In the genomic region with DNA sequence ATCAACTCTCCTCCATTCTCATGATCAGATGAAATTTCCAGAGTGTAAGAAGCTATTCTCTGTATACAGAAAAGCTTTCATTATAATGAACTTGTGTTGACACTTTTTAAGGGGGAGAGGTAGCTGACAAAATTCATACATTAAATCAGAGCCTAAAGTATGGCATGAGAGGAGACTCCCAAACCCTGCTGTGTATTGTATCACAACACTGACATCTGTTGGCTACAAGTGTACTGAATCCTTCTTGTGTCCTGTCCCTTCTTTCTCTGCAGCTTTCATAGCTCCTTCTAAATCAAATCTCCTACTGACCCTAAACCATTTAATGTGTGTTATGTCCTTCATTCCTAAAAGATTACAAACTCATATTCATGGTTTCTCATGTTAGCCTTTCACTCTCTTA, we compare ENCODE assay signal across 8 cellular contexts.
DNase-seq lines count a peak whose midpoint lies in the region; ATAC-seq and TF ChIP-seq lines count a peak whose summit lies in the region.

No MANE protein-coding gene starts in this region.

- H3K9me3 Mint-ChIP-seq in activated T-helper 2 cell treated with anti-CD3 and anti-CD28 coated beads, Interferon-gamma antibody, Interleukin-2, Interleukin-4, amounts not matched to agents 10 μg/mL and 5 μg/mL and 100 μg/mL, durations not matched to agents 14 hours and 24 hours and 36 hours: no peaks in the 10 kb centered on the region
- no peaks in the 10 kb centered on the region for H3K9me3 Mint-ChIP-seq in activated T-helper 1 cell treated with anti-CD3 and anti-CD28 coated beads, Interleukin-12 subunit alpha, Interleukin-12 subunit beta, Interleukin-2, Interleukin-4 antibody, amounts not matched to agents 30 ng/mL and 10 ng/mL and 1 ng/mL, durations not matched to agents 14 hours and 24 hours and 36 hours

- TF ChIP-seq CTCF in GM13976 (IDR thresholded peaks at IDR 0.05; ENCODE audit: borderline replicate concordance, control extremely low read depth, extremely low read depth, insufficient read depth, missing control alignments): no peak

- no peak overlapping the region for H3K4me3 Mint-ChIP-seq in activated T-helper 2 cell treated with anti-CD3 and anti-CD28 coated beads, Interferon-gamma antibody, Interleukin-2, Interleukin-4, amounts not matched to agents 10 μg/mL and 5 μg/mL and 100 μg/mL, durations not matched to agents 14 hours and 24 hours and 36 hours (ENCODE audit: low read depth)
- no peak overlapping the region for H3K4me3 Mint-ChIP-seq in activated T-helper 1 cell treated with anti-CD3 and anti-CD28 coated beads, Interleukin-12 subunit alpha, Interleukin-12 subunit beta, Interleukin-2, Interleukin-4 antibody, amounts not matched to agents 30 ng/mL and 10 ng/mL and 1 ng/mL, durations not matched to agents 14 hours and 24 hours and 36 hours

- peaks cover 8% of the 10 kb centered on the region for H3K27me3 Mint-ChIP-seq in activated T-helper 2 cell treated with anti-CD3 and anti-CD28 coated beads, Interferon-gamma antibody, Interleukin-2, Interleukin-4, amounts not matched to agents 10 μg/mL and 5 μg/mL and 100 μg/mL, durations not matched to agents 14 hours and 24 hours and 36 hours (ENCODE audit: low read depth)
- H3K27me3 Mint-ChIP-seq in activated T-helper 1 cell treated with anti-CD3 and anti-CD28 coated beads, Interleukin-12 subunit alpha, Interleukin-12 subunit beta, Interleukin-2, Interleukin-4 antibody, amounts not matched to agents 30 ng/mL and 10 ng/mL and 1 ng/mL, durations not matched to agents 14 hours and 24 hours and 36 hours (ENCODE audit: insufficient read depth): peaks cover 10% of the 10 kb centered on the region

- intact Hi-C loops in left colon (cut with DNase I, micrococcal nuclease): no loop called here
- intact Hi-C loops in activated T-helper 2 cell treated with anti-CD3 and anti-CD28 coated beads, Interferon-gamma antibody, Interleukin-2, Interleukin-4, amounts not matched to agents 10 μg/mL and 5 μg/mL and 100 μg/mL, durations not matched to agents 14 hours and 24 hours and 36 hours (cut with micrococcal nuclease): no loop called here
- intact Hi-C loops in activated T-helper 1 cell treated with anti-CD3 and anti-CD28 coated beads, Interleukin-12 subunit alpha, Interleukin-12 subunit beta, Interleukin-2, Interleukin-4 antibody, amounts not matched to agents 30 ng/mL and 10 ng/mL and 1 ng/mL, durations not matched to agents 14 hours and 24 hours and 36 hours (cut with micrococcal nuclease): loop anchor here (5.0 kb wide), 1 partner anchor 167 kb away; no protein-coding TSS in a partner anchor

- in situ Hi-C loops in GM13976 (cut with MboI; ENCODE audit: low sequenced_read_pairs, unreplicated experiment): no loop called here

- no peaks in the 10 kb centered on the region for H3K4me1 Mint-ChIP-seq in activated T-helper 2 cell treated with anti-CD3 and anti-CD28 coated beads, Interferon-gamma antibody, Interleukin-2, Interleukin-4, amounts not matched to agents 10 μg/mL and 5 μg/mL and 100 μg/mL, durations not matched to agents 14 hours and 24 hours and 36 hours (ENCODE audit: low read depth)
- no peaks in the 10 kb centered on the region for H3K4me1 Mint-ChIP-seq in activated T-helper 1 cell treated with anti-CD3 and anti-CD28 coated beads, Interleukin-12 subunit alpha, Interleukin-12 subunit beta, Interleukin-2, Interleukin-4 antibody, amounts not matched to agents 30 ng/mL and 10 ng/mL and 1 ng/mL, durations not matched to agents 14 hours and 24 hours and 36 hours (ENCODE audit: low read depth)

- DNase-seq in AG08396 (ENCODE audit: low spot score) (peak; percentile 25), GM13976 (ENCODE audit: low spot score) (peak; percentile 45), NCI-H1930 (lab: John Stamatoyannopoulos, UW) (peak; percentile 5 to 25), astrocyte of the hippocampus (ENCODE audit: low read depth, low spot score) (peak; percentile 40), left colon (no peak)
- no peak for DNase-seq in activated T-helper 2 cell treated with anti-CD3 and anti-CD28 coated beads, Interferon-gamma antibody, Interleukin-2, Interleukin-4, amounts not matched to agents 10 μg/mL and 5 μg/mL and 100 μg/mL, durations not matched to agents 14 hours and 24 hours and 36 hours (ENCODE audit: low spot score)
- no peak for DNase-seq in activated T-helper 1 cell treated with anti-CD3 and anti-CD28 coated beads, Interleukin-12 subunit alpha, Interleukin-12 subunit beta, Interleukin-2, Interleukin-4 antibody, amounts not matched to agents 30 ng/mL and 10 ng/mL and 1 ng/mL, durations not matched to agents 14 hours and 24 hours and 36 hours (ENCODE audit: low spot score)

- H3K27ac Mint-ChIP-seq in activated T-helper 2 cell treated with anti-CD3 and anti-CD28 coated beads, Interferon-gamma antibody, Interleukin-2, Interleukin-4, amounts not matched to agents 10 μg/mL and 5 μg/mL and 100 μg/mL, durations not matched to agents 14 hours and 24 hours and 36 hours: no peak overlapping the region
- H3K27ac Mint-ChIP-seq in activated T-helper 1 cell treated with anti-CD3 and anti-CD28 coated beads, Interleukin-12 subunit alpha, Interleukin-12 subunit beta, Interleukin-2, Interleukin-4 antibody, amounts not matched to agents 30 ng/mL and 10 ng/mL and 1 ng/mL, durations not matched to agents 14 hours and 24 hours and 36 hours: no peak overlapping the region

- H3K36me3 Mint-ChIP-seq in activated T-helper 2 cell treated with anti-CD3 and anti-CD28 coated beads, Interferon-gamma antibody, Interleukin-2, Interleukin-4, amounts not matched to agents 10 μg/mL and 5 μg/mL and 100 μg/mL, durations not matched to agents 14 hours and 24 hours and 36 hours (ENCODE audit: low read depth): no peaks in the 10 kb centered on the region
- H3K36me3 Mint-ChIP-seq in activated T-helper 1 cell treated with anti-CD3 and anti-CD28 coated beads, Interleukin-12 subunit alpha, Interleukin-12 subunit beta, Interleukin-2, Interleukin-4 antibody, amounts not matched to agents 30 ng/mL and 10 ng/mL and 1 ng/mL, durations not matched to agents 14 hours and 24 hours and 36 hours (ENCODE audit: low read depth): no peaks in the 10 kb centered on the region

- peak; percentile 63 for ATAC-seq in left colon
- no peak for ATAC-seq in activated CD4-positive, CD25-positive, alpha-beta regulatory T cell treated with anti-CD3 and anti-CD28 coated beads, Interleukin-2, amount 50 U/mL, for 24 hours

Comparison
In these comparisons a context has a peak if more than half of its experiments do, and no peak if none do; other contexts are left out.
1. DNase-seq: peak in AG08396 (single experiment), GM13976 (single experiment), NCI-H1930 (2 of 2) and astrocyte of the hippocampus (single experiment); none in left colon (0 of 2), activated T-helper 2 cell treated with anti-CD3 and anti-CD28 coated beads, Interferon-gamma antibody, Interleukin-2, Interleukin-4, amounts not matched to agents 10 μg/mL and 5 μg/mL and 100 μg/mL, durations not matched to agents 14 hours and 24 hours and 36 hours (single experiment) and activated T-helper 1 cell treated with anti-CD3 and anti-CD28 coated beads, Interleukin-12 subunit alpha, Interleukin-12 subunit beta, Interleukin-2, Interleukin-4 antibody, amounts not matched to agents 30 ng/mL and 10 ng/mL and 1 ng/mL, durations not matched to agents 14 hours and 24 hours and 36 hours (single experiment).